Comparison of ENCODE assay signal across 3 cellular contexts in genomic region chr3:23127196-23127595, GRCh38.
"Had no signal": no experiment of that assay in that cellular context is flagged by ENCODE, and none has a peak within 500 bp of the region (broad histone marks: within the 10 kb centered on the region; RNA-seq: fewer than 3 reads in every experiment).

No MANE protein-coding gene starts in this region.

- H3K4me3 ChIP-seq: GM12878 had no signal

- DNase-seq: GDM1, GF-D8 had no signal
